1 cellular context compared by ENCODE assay signal in genomic region chr2:54666741-54667639, GRCh38.
A peak's percentile ranks its signal among the peaks of the same experiment; 100 is the strongest.
TF ChIP-seq lines count a peak whose summit lies in the region.

No MANE protein-coding gene starts in this region.

TF ChIP-seq in HepG2, 621 proteins besides CTCF, POLR2A, EP300 and RAD21 (continued from another document and continues in another):
- TF ChIP-seq MYPOP (CRISPR knock-in tag; IDR thresholded peaks at IDR 0.05) (peak; percentile 42; the same call in 1 of the 2 replicates), ZNF672 (CRISPR knock-in tag; IDR thresholded peaks at IDR 0.05) (no peak), GABPA (IDR thresholded peaks at IDR 0.05; ENCODE audit: low read depth, low read length) (no peak), GABPA (CRISPR knock-in tag; IDR thresholded peaks at IDR 0.05; ENCODE audit: low read depth) (no peak), TCF7 (IDR thresholded peaks at IDR 0.05; ENCODE audit: low read depth) (peak; percentile 58; the same call in 1 of the 2 replicates), ZFP90 (CRISPR knock-in tag; IDR thresholded peaks at IDR 0.05; ENCODE audit: borderline replicate concordance) (peak; percentile 83; the same call in 1 of the 2 replicates), MED13 (CRISPR knock-in tag; IDR thresholded peaks at IDR 0.05) (peak; percentile 83; the same call in 1 of the 2 replicates), AHDC1 (CRISPR knock-in tag; IDR thresholded peaks at IDR 0.05; ENCODE audit: borderline replicate concordance) (no peak), ZNF513 (CRISPR knock-in tag; conservative IDR thresholded peaks at IDR 0.05) (no peak), HOXA7 (CRISPR knock-in tag; IDR thresholded peaks at IDR 0.05) (no peak), ZNF260 (CRISPR knock-in tag; IDR thresholded peaks at IDR 0.05; ENCODE audit: borderline replicate concordance, low read depth) (no peak), POLR2AphosphoS5 (IDR thresholded peaks at IDR 0.05; ENCODE audit: low read depth, low read length) (no peak), ZBTB3 (CRISPR knock-in tag; IDR thresholded peaks at IDR 0.05; ENCODE audit: borderline replicate concordance, low read depth) (no peak), MLX (CRISPR knock-in tag; IDR thresholded peaks at IDR 0.05) (0 out of 2 replicates have a peak, but pooled peaks have one; percentile 73), ZKSCAN1 (IDR thresholded peaks at IDR 0.05; ENCODE audit: low read length) (no peak), REST (IDR thresholded peaks at IDR 0.05; ENCODE audit: borderline replicate concordance in 1 of 2, low read depth in 1 of 2, low read length in 2 of 2) (no peak), ZNF552 (CRISPR knock-in tag; IDR thresholded peaks at IDR 0.05; ENCODE audit: borderline replicate concordance) (no peak), RBM39 (IDR thresholded peaks at IDR 0.05; ENCODE audit: low read depth, low read length, poor library complexity, severe bottlenecking) (no peak), ZNF512 (CRISPR knock-in tag; IDR thresholded peaks at IDR 0.05) (no peak), ZNF782 (CRISPR knock-in tag; IDR thresholded peaks at IDR 0.05; ENCODE audit: borderline replicate concordance) (no peak), NFYC (CRISPR knock-in tag; IDR thresholded peaks at IDR 0.05) (no peak), ZGPAT (CRISPR knock-in tag; IDR thresholded peaks at IDR 0.05) (peak; percentile 88), BCL3 (CRISPR knock-in tag; IDR thresholded peaks at IDR 0.05) (no peak), ZNF609 (CRISPR knock-in tag; IDR thresholded peaks at IDR 0.05; ENCODE audit: borderline replicate concordance) (peak; percentile 81; the same call in 1 of the 2 replicates), PTBP1 (IDR thresholded peaks at IDR 0.05; ENCODE audit: low read depth, low read length, poor library complexity, severe bottlenecking) (no peak), ZNF770 (CRISPR knock-in tag; IDR thresholded peaks at IDR 0.05) (no peak), ZNF589 (CRISPR knock-in tag; conservative IDR thresholded peaks at IDR 0.05) (no peak), ZNF251 (CRISPR knock-in tag; IDR thresholded peaks at IDR 0.05) (no peak), RBM22 (optimal IDR thresholded peaks at IDR 0.05; ENCODE audit: low read length) (peak; percentile 71)
